ENCODE assay signal across 29 cellular contexts in genomic region chr2:207276858-207277257, GRCh38.
"Had no signal": no experiment of that assay in that cellular context is flagged by ENCODE, and none has a peak within 500 bp of the region (broad histone marks: within the 10 kb centered on the region; RNA-seq: fewer than 3 reads in every experiment).

No MANE protein-coding gene starts in this region.

- H3K9me3 Mint-ChIP-seq: natural killer cell had no signal

- H3K4me1 Mint-ChIP-seq: natural killer cell, neural crest cell had no signal

- H3K27me3 ChIP-seq: dorsolateral prefrontal cortex, esophagus muscularis mucosa, foreskin keratinocyte, gastroesophageal sphincter, heart left ventricle, right lobe of liver, tibial nerve, upper lobe of right lung, uterus had no signal

- H3K4me3 ChIP-seq: dorsolateral prefrontal cortex, esophagus muscularis mucosa, gastroesophageal sphincter, heart left ventricle, hepatocyte, left ventricle myocardium inferior, lower lobe of right lung, right lobe of liver, thoracic aorta, tibial nerve, upper lobe of right lung, uterus had no signal

- H3K9ac ChIP-seq: parathyroid adenoma had no signal

- H2AFZ ChIP-seq: hepatocyte, parathyroid adenoma had no signal

- H3K4me1 ChIP-seq: esophagus muscularis mucosa, foreskin keratinocyte, gastroesophageal sphincter, left ventricle myocardium inferior, lower lobe of right lung, parathyroid adenoma, right lobe of liver, tibial nerve, upper lobe of right lung, uterus had no signal

- H3K79me2 ChIP-seq: hepatocyte, parathyroid adenoma had no signal

- H3K4me2 ChIP-seq: hepatocyte had no signal

- H3K27ac ChIP-seq: dorsolateral prefrontal cortex, esophagus muscularis mucosa, foreskin keratinocyte, gastroesophageal sphincter, heart left ventricle, hepatocyte, left ventricle myocardium inferior, lower lobe of right lung, parathyroid adenoma, right lobe of liver, thoracic aorta, tibial nerve, upper lobe of right lung, uterus had no signal

- H3K27ac Mint-ChIP-seq: natural killer cell, progenitor cell of endocrine pancreas had no signal

- DNase-seq: dorsolateral prefrontal cortex; effector CD4-positive, alpha-beta T cell; foreskin keratinocyte; heart left ventricle; kidney glomerular epithelial cell; left colon; left ventricle myocardium inferior; lower lobe of right lung; natural killer cell; right lobe of liver; small intestine; stimulated activated CD4-positive, alpha-beta T cell treated with anti-CD3 and anti-CD28 coated beads, Interleukin-1b, Interleukin-23, amount 100 ng/mL, for 48 hours; stimulated activated CD4-positive, alpha-beta T cell treated with anti-CD3 and anti-CD28 coated beads, Interleukin-4, amount 100 ng/mL, for 1 hour; stimulated activated CD8-positive, alpha-beta memory T cell treated with anti-CD3 and anti-CD28 coated beads, Interleukin-4, amount 100 ng/mL, for 48 hours; stimulated activated naive CD4-positive, alpha-beta T cell treated with Interleukin-2 at 50 U/mL for 16 hours; substantia nigra; upper lobe of right lung; uterus had no signal

- H3K36me3 Mint-ChIP-seq: natural killer cell had no signal

- FAIRE-seq: colon, endothelial cell of umbilical vein, islet of Langerhans, small intestine had no signal

- H3K9me3 ChIP-seq: esophagus muscularis mucosa, gastroesophageal sphincter, heart left ventricle, left ventricle myocardium inferior, lower lobe of right lung, right lobe of liver, thoracic aorta, tibial nerve, upper lobe of right lung, uterus had no signal

- H3K36me3 ChIP-seq: esophagus muscularis mucosa, gastroesophageal sphincter, heart left ventricle, left ventricle myocardium inferior, lower lobe of right lung, right lobe of liver, thoracic aorta, tibial nerve, upper lobe of right lung, uterus had no signal

- H3K4me3 Mint-ChIP-seq: natural killer cell, neural crest cell had no signal
